11 cellular contexts compared by ENCODE assay signal in the genomic region with DNA sequence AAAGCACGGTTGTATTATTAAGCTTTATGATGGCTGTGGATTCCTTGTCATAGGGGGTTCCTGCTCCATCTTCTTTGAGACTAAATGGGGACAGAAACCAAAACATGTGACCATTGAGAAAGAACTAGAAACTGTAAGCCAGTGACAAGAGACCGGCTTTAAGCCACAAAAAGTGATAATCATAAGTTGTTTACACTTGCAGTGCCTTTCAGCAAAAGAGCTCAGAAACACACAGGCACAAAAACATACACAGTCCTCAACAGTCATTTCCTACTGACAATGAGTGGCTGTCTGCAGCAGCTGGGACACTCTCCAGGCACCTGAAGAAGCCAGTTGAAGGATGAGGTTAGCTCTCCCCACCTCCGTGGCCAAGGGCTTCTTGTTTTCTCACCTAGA. TPM values are rescaled to one million over a fixed set of nuclear protein-coding genes. Genes with fewer than 3 reads are reported as not detected.
DNase-seq lines count a peak whose midpoint lies in the region; ATAC-seq, FAIRE-seq and TF ChIP-seq lines count a peak whose summit lies in the region.
"Had no signal": no experiment of that assay in that cellular context is flagged by ENCODE, and none has a peak within 500 bp of the region (broad histone marks: within the 10 kb centered on the region; RNA-seq: fewer than 3 reads in every experiment).

No MANE protein-coding gene starts in this region.

- peaks cover 19% of the 10 kb centered on the region for H3K4me1 ChIP-seq in CD8-positive, alpha-beta memory T cell (ENCODE audit: insufficient read depth, low read length)
- H3K4me1 ChIP-seq in HAP-1: peaks cover 8% of the 10 kb centered on the region
- no peaks in the 10 kb centered on the region for H3K4me1 ChIP-seq in small intestine (ENCODE audit: control insufficient read depth in 2 of 2, insufficient read depth in 1 of 2, low read depth in 1 of 2, low read length in 1 of 2)

- no peak for DNase-seq in CD8-positive, alpha-beta memory T cell
- DNase-seq in HAP-1 (ENCODE audit: low spot score in 2 of 2) (no peak), small intestine (no peak), iPS-NIHi11 (ENCODE audit: low spot score) (no peak)
- no peak for DNase-seq in naive thymus-derived CD8-positive, alpha-beta T cell
- DNase-seq: NCI-H1092 had no signal

- H3K36me3 Mint-ChIP-seq in CD8-positive, alpha-beta memory T cell: no peaks in the 10 kb centered on the region
- H3K36me3 Mint-ChIP-seq in naive thymus-derived CD8-positive, alpha-beta T cell: no peaks in the 10 kb centered on the region
- H3K36me3 Mint-ChIP-seq: mesothelial cell of epicardium had no signal

- FAIRE-seq in small intestine (lab: Jason Lieb, UNC): no peak
- FAIRE-seq: endometrium had no signal

- H3K4me3 Mint-ChIP-seq in CD8-positive, alpha-beta memory T cell: peak overlapping the region in 1 of 7 donors; percentile 32
- H3K4me3 Mint-ChIP-seq in naive thymus-derived CD8-positive, alpha-beta T cell: no peak overlapping the region
- H3K4me3 Mint-ChIP-seq: mesothelial cell of epicardium had no signal

- peaks cover 0 to 2% of the 10 kb centered on the region in 2 donors for H3K27me3 Mint-ChIP-seq in CD8-positive, alpha-beta memory T cell
- no peaks in the 10 kb centered on the region for H3K27me3 Mint-ChIP-seq in naive thymus-derived CD8-positive, alpha-beta T cell

- POLR2A ChIA-PET in CD8-positive, alpha-beta memory T cell (lab: Charles Lee): interaction anchor here (1.5 to 1.7 kb wide), 2 partner anchors 39 to 292 kb away, joined by 4 read pairs; partner anchors contain the start of genes PNRC1 and RRAGD
- POLR2A ChIA-PET in naive thymus-derived CD8-positive, alpha-beta T cell (lab: Charles Lee): interaction anchor here (1.0 to 1.4 kb wide), 3 partner anchors 20 to 390 kb away, joined by 3 to 7 read pairs (median 4); partner anchors contain the start of genes PNRC1 and UBE2J1

- peak; percentile 48 for ATAC-seq in GM19023 (IDR thresholded peaks at IDR 0.05; ENCODE audit: unreplicated experiment)
- ATAC-seq in HG02973 (IDR thresholded peaks at IDR 0.05; ENCODE audit: unreplicated experiment): peak; percentile 45
- no peak for ATAC-seq in naive thymus-derived CD8-positive, alpha-beta T cell

- in situ Hi-C loops in HAP-1 (cut with MboI; ENCODE audit: low sequenced_read_pairs): no loop called here

- CTCF ChIA-PET in CD8-positive, alpha-beta memory T cell (lab: Charles Lee): interaction anchor here (0.7 to 3.6 kb wide), 39 partner anchors 8 to 396 kb away, joined by 3 to 41 read pairs (median 4); partner anchors contain the start of genes ANKRD6, LYRM2, PNRC1 and RRAGD

- no peak overlapping the region for H3K4me3 ChIP-seq in CD8-positive, alpha-beta memory T cell (ENCODE audit: low read length)
- H3K4me3 ChIP-seq in HAP-1 (no peak overlapping the region), small intestine (ENCODE audit: low read depth in 1 of 2, low read length in 2 of 2) (no peak overlapping the region)

- H3K9me3 ChIP-seq in CD8-positive, alpha-beta memory T cell (ENCODE audit: low read length): no peaks in the 10 kb centered on the region
- H3K9me3 ChIP-seq in HAP-1 (no peaks in the 10 kb centered on the region), small intestine (ENCODE audit: control insufficient read depth, low read depth) (no peaks in the 10 kb centered on the region)

- WGBS in small intestine, 3 donors: 35 to 54% (median 46%) methylated on average over 3 of the region's 3 CpGs

- TF ChIP-seq CTCF in VCaP (conservative IDR thresholded peaks at IDR 0.05): no peak

- H3K27ac Mint-ChIP-seq in CD8-positive, alpha-beta memory T cell: peak overlapping the region in 6 of 8 donors; percentile 6 to 66 (median 58)
- peak overlapping the region in 4 of 10 donors; percentile 28 to 55 (median 40) for H3K27ac Mint-ChIP-seq in naive thymus-derived CD8-positive, alpha-beta T cell
- H3K27ac Mint-ChIP-seq: mesothelial cell of epicardium had no signal

- H3K4me1 Mint-ChIP-seq in CD8-positive, alpha-beta memory T cell: peaks cover 19 to 36% (median 23%) of the 10 kb centered on the region in 3 donors
- peaks cover 4 to 41% (median 18%) of the 10 kb centered on the region in 4 donors for H3K4me1 Mint-ChIP-seq in naive thymus-derived CD8-positive, alpha-beta T cell

- H3K9me3 Mint-ChIP-seq in CD8-positive, alpha-beta memory T cell: no peaks in the 10 kb centered on the region
- H3K9me3 Mint-ChIP-seq in naive thymus-derived CD8-positive, alpha-beta T cell: no peaks in the 10 kb centered on the region
- H3K9me3 Mint-ChIP-seq: mesothelial cell of epicardium had no signal

- no peaks in the 10 kb centered on the region for H3K36me3 ChIP-seq in CD8-positive, alpha-beta memory T cell (ENCODE audit: insufficient read depth, low read length)
- H3K36me3 ChIP-seq in HAP-1 (replicated peaks) (peaks cover 35% of the 10 kb centered on the region), small intestine (ENCODE audit: control insufficient read depth in 2 of 2, insufficient read depth in 2 of 2, low read length in 2 of 2) (no peaks in the 10 kb centered on the region)

- H3K27me3 ChIP-seq in CD8-positive, alpha-beta memory T cell (ENCODE audit: insufficient read depth, low read length, poor library complexity, severe bottlenecking): no peaks in the 10 kb centered on the region
- H3K27me3 ChIP-seq in HAP-1 (ENCODE audit: low read depth) (no peaks in the 10 kb centered on the region), small intestine (ENCODE audit: control insufficient read depth in 2 of 2, insufficient read depth in 2 of 2, low read length in 2 of 2) (no peaks in the 10 kb centered on the region)

- H3K27ac ChIP-seq in CD8-positive, alpha-beta memory T cell (ENCODE audit: low read depth, low read length): no peak overlapping the region
- H3K27ac ChIP-seq in VCaP (peak overlapping the region; percentile 13; the same call in 1 of the 2 replicates), small intestine (ENCODE audit: low read depth in 1 of 2, low read length in 1 of 2) (peak overlapping the region in 1 of 2 donors; percentile 78)

RNA-seq across cellular contexts. Expression of gene UBE2J1, which starts 20.0 kb away (rescaled TPM):
- total RNA-seq in CD8-positive, alpha-beta memory T cell: 10 to 100 TPM; 27.1 to 27.2 TPM
- 36.0 TPM for polyA plus RNA-seq in CD8-positive, alpha-beta memory T cell
- total RNA-seq in naive thymus-derived CD8-positive, alpha-beta T cell: 10 to 100 TPM; 18.8 to 19.7 TPM
- polyA plus RNA-seq in naive thymus-derived CD8-positive, alpha-beta T cell: 10 to 100 TPM; 24.8 to 30.8 (median 27.5) TPM
- polyA plus RNA-seq in small intestine: 10 to 100 TPM; 34.1 to 65.1 (median 43.6) TPM

RNA-seq across cellular contexts. Expression of gene RRAGD, which starts 39.6 kb away (rescaled TPM):
- 1 to 10 TPM; 7.3 to 8.7 TPM for total RNA-seq in CD8-positive, alpha-beta memory T cell
- polyA plus RNA-seq in CD8-positive, alpha-beta memory T cell: 1.4 TPM
- 1 to 10 TPM; 3.5 to 3.9 TPM for total RNA-seq in naive thymus-derived CD8-positive, alpha-beta T cell
- 1 to 10 TPM; 1.1 to 2.8 (median 1.6) TPM for polyA plus RNA-seq in naive thymus-derived CD8-positive, alpha-beta T cell
- 1 to 10 TPM in 2 of 3 donors, under 1 TPM in 1; 0.67 to 3.2 (median 1.9) TPM for polyA plus RNA-seq in small intestine

RNA-seq across cellular contexts. Expression of gene GABRR2, which starts 57.4 kb away (rescaled TPM):
- total RNA-seq in CD8-positive, alpha-beta memory T cell: under 1 TPM; 0.20 to 0.24 TPM
- 0.16 TPM for polyA plus RNA-seq in CD8-positive, alpha-beta memory T cell
- 1 to 10 TPM; 1.2 to 2.9 TPM for total RNA-seq in naive thymus-derived CD8-positive, alpha-beta T cell
- polyA plus RNA-seq in naive thymus-derived CD8-positive, alpha-beta T cell: not detected
- under 1 TPM; 0.33 to 0.81 (median 0.67) TPM for polyA plus RNA-seq in small intestine

Comparison
In these comparisons a context has a peak if more than half of its experiments do, and no peak if none do; other contexts are left out.
1. ATAC-seq: peak in GM19023 (single experiment) and HG02973 (single experiment); none in naive thymus-derived CD8-positive, alpha-beta T cell (0 of 2).